Comparison of ENCODE assay signal across 8 cellular contexts in genomic region chr3:31531992-31532586, GRCh38. TPM values are rescaled to one million over a fixed set of nuclear protein-coding genes. Genes with fewer than 3 reads are reported as not detected.
DNase-seq lines count a peak whose midpoint lies in the region; ATAC-seq lines count a peak whose summit lies in the region.

No MANE protein-coding gene starts in this region.

- DNase-seq in NCI-H2029 treated with DMSO at 0.1 percent for 48 hours (lab: John Stamatoyannopoulos, UW): peak; percentile 95
- peak; percentile 99 for DNase-seq in T1000 (lab: John Stamatoyannopoulos, UW)
- DNase-seq in astrocyte of the hippocampus (ENCODE audit: low read depth, low spot score): peak; percentile 100
- DNase-seq in hepatic stellate cell (ENCODE audit: low spot score): peak; percentile 97
- DNase-seq in aorta: peak; percentile 99 to 100

- peak overlapping the region; percentile 86 for H3K9ac ChIP-seq in rectal smooth muscle tissue (ENCODE audit: low read length)

- H3K36me3 ChIP-seq in rectal smooth muscle tissue (ENCODE audit: control insufficient read depth, insufficient read depth, low read length) (no peaks in the 10 kb centered on the region), aorta (ENCODE audit: control insufficient read depth in 1 of 2, insufficient read depth in 2 of 2, low read length in 1 of 2) (no peaks in the 10 kb centered on the region)

- H3K27ac ChIP-seq in rectal smooth muscle tissue (ENCODE audit: low read depth, low read length): peak overlapping the region; percentile 98
- peak overlapping the region in 1 of 2 donors; percentile 57 for H3K27ac ChIP-seq in aorta (ENCODE audit: low read depth in 1 of 2, low read length in 2 of 2)

- intact Hi-C loops in aorta (cut with DNase I): loop anchor here in 1 of 2 donors (2.0 to 10.0 kb wide), 2 partner anchors 167 to 365 kb away; no protein-coding TSS in a partner anchor

- peak; percentile 75 for ATAC-seq in GM18508 (IDR thresholded peaks at IDR 0.05; ENCODE audit: insufficient read depth, unreplicated experiment)
- peak; percentile 82 for ATAC-seq in HG03025 (IDR thresholded peaks at IDR 0.05; ENCODE audit: low FRiP score, unreplicated experiment)
- ATAC-seq in aorta (ENCODE audit: low FRiP score): peak; percentile 98

- H3K27me3 ChIP-seq in rectal smooth muscle tissue (ENCODE audit: control insufficient read depth, insufficient read depth, low read length) (no peaks in the 10 kb centered on the region), aorta (ENCODE audit: control insufficient read depth in 1 of 2, insufficient read depth in 2 of 2, low read length in 1 of 2) (no peaks in the 10 kb centered on the region)

- WGBS in aorta, 2 donors: 0% methylated on average over 71 to 73 of the region's 73 CpGs

- H3K4me1 ChIP-seq in rectal smooth muscle tissue (ENCODE audit: control insufficient read depth, insufficient read depth, low read length) (no peaks in the 10 kb centered on the region), aorta (ENCODE audit: control insufficient read depth in 1 of 2, insufficient read depth in 2 of 2, low read length in 2 of 2) (peaks cover 0 to 3% of the 10 kb centered on the region in 2 donors)

- H3K4me3 ChIP-seq in rectal smooth muscle tissue (ENCODE audit: low read length) (peak overlapping the region; percentile 87), aorta (ENCODE audit: low read length in 2 of 2) (peak overlapping the region; percentile 31 to 89)

- no peaks in the 10 kb centered on the region for H3K9me3 ChIP-seq in aorta (ENCODE audit: control insufficient read depth, low read length)

RNA-seq across cellular contexts. Expression of gene STT3B, which starts 0.6 kb away (rescaled TPM):
- total RNA-seq in aorta: 10 to 100 TPM; 91.7 to 92.3 TPM
- polyA plus RNA-seq in aorta: 10 to 100 TPM; 40.9 to 60.6 TPM
